Comparison of ENCODE assay signal across 36 cellular contexts in the genomic region with DNA sequence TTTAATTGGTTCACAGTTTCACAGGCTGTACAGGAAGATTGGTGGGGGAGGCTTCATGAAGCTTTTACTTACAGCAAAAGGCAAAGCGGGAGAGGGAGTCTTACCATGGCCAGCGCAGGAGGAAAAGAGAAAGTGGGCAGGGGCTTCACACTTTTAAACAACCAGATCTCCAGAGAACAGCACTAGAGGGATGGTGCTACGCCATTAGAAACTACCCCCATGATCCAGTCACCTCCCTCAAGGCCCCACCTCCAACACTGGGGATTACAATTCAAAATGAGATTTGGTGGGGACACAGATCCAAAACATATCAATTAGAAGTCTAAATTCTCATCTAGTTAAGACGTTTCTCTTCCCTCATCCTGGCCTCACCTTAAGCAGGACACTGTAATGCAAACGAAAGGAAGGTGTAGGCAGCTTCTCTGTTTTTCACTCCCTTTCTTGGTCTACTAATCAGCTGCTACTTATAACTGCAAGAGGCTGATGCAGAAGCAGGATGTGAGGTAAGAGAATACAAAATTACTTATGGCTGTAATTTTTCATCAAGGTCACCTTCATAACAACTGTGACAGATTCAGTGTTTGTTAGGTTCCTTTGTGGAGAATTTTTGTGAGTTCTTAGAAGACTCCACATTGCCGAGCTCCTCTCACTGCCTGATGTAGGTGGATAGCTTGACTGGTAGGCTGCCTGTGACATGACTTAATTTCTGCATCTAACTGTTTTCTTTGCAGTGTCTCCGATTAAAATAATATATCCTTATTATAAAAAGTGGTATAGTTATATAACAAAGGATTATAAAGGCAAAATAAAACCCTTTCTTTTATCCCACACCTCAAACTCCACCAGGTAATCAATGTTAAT.
"Had no signal": no experiment of that assay in that cellular context is flagged by ENCODE, and none has a peak within 500 bp of the region (broad histone marks: within the 10 kb centered on the region; RNA-seq: fewer than 3 reads in every experiment).

No MANE protein-coding gene starts in this region.

- FAIRE-seq: bronchial epithelial cell had no signal

- H3K9me3 ChIP-seq: Peyer's patch, SJSA1, SK-N-SH had no signal

- H3K4me1 Mint-ChIP-seq: activated CD4-positive, alpha-beta memory T cell treated with anti-CD3 and anti-CD28 coated beads, Interleukin-2, amount 10 ng/mL, durations not matched to agents 7 days and 5 days; activated CD8-positive, alpha-beta memory T cell treated with anti-CD3 and anti-CD28 coated beads, Interleukin-2, amount 10 ng/mL, durations not matched to agents 7 days and 5 days; activated naive CD4-positive, alpha-beta T cell treated with anti-CD3 and anti-CD28 coated beads, Interleukin-2, amount 10 ng/mL, durations not matched to agents 7 days and 5 days; activated naive CD8-positive, alpha-beta T cell treated with anti-CD3 and anti-CD28 coated beads, Interleukin-2, amount 50 U/mL, for 24 hours; brain had no signal

- DNase-seq: activated CD4-positive, alpha-beta memory T cell treated with anti-CD3 and anti-CD28 coated beads, Interleukin-2, amount 10 ng/mL, durations not matched to agents 7 days and 5 days; activated CD4-positive, alpha-beta T cell treated with anti-CD3 and anti-CD28 coated beads for 1 hour; activated CD4-positive, alpha-beta T cell treated with anti-CD3 and anti-CD28 coated beads for 48 hours; activated CD4-positive, CD25-positive, alpha-beta regulatory T cell; activated CD8-positive, alpha-beta memory T cell treated with anti-CD3 and anti-CD28 coated beads for 24 hours; activated CD8-positive, alpha-beta memory T cell treated with anti-CD3 and anti-CD28 coated beads, Interleukin-2, amount 10 ng/mL, durations not matched to agents 7 days and 5 days; activated CD8-positive, alpha-beta memory T cell treated with anti-CD3 and anti-CD28 coated beads, Interleukin-2, amount 50 U/mL, for 48 hours; activated effector memory CD4-positive, alpha-beta T cell treated with Interleukin-2 at 50 U/mL for 16 hours; activated naive CD4-positive, alpha-beta T cell treated with anti-CD3 and anti-CD28 coated beads, Interleukin-2, amount 10 ng/mL, durations not matched to agents 7 days and 5 days; activated naive CD8-positive, alpha-beta T cell treated with anti-CD3 and anti-CD28 coated beads, Interleukin-2, amount 50 U/mL, for 24 hours; activated T-cell treated with anti-CD3 and anti-CD28 coated beads, Interleukin-2, amount 50 U/mL, for 48 hours; anterior cingulate cortex; central memory CD4-positive, alpha-beta T cell; NCI-H1105; NCI-H1417 treated with DMSO at 0.1 percent for 48 hours; NCI-H187 treated with DMSO at 0.1 percent for 48 hours; NCI-H2081; NCI-H2171 treated with DMSO at 0.1 percent for 48 hours; NCI-H226; NCI-H446 treated with DMSO at 0.1 percent for 48 hours; NCI-H524; NCI-H69; NK-92 treated with Interleukin-12 subunit alpha and Interleukin-12 subunit beta, amount 100 ng/mL, for 24 hours; PC-3; Peyer's patch; RPMI8226; SHP77 treated with DMSO at 0.1 percent for 48 hours; SK-N-SH; T-helper 1 cell; T-helper 2 cell; T-helper 9 cell had no signal

- H3K4me1 ChIP-seq: Peyer's patch, SJSA1 had no signal

- H3K4me3 Mint-ChIP-seq: activated CD4-positive, alpha-beta memory T cell treated with anti-CD3 and anti-CD28 coated beads, Interleukin-2, amount 10 ng/mL, durations not matched to agents 7 days and 5 days; activated CD8-positive, alpha-beta memory T cell treated with anti-CD3 and anti-CD28 coated beads, Interleukin-2, amount 10 ng/mL, durations not matched to agents 7 days and 5 days; activated naive CD4-positive, alpha-beta T cell treated with anti-CD3 and anti-CD28 coated beads, Interleukin-2, amount 10 ng/mL, durations not matched to agents 7 days and 5 days; activated naive CD8-positive, alpha-beta T cell; activated naive CD8-positive, alpha-beta T cell treated with anti-CD3 and anti-CD28 coated beads, Interleukin-2, amount 50 U/mL, for 24 hours; brain had no signal

- H3K36me3 ChIP-seq: Peyer's patch, SJSA1 had no signal

- H3K9me3 Mint-ChIP-seq: activated CD4-positive, alpha-beta memory T cell treated with anti-CD3 and anti-CD28 coated beads, Interleukin-2, amount 10 ng/mL, durations not matched to agents 7 days and 5 days; activated naive CD4-positive, alpha-beta T cell treated with anti-CD3 and anti-CD28 coated beads, Interleukin-2, amount 10 ng/mL, durations not matched to agents 7 days and 5 days; activated naive CD8-positive, alpha-beta T cell treated with anti-CD3 and anti-CD28 coated beads, Interleukin-2, amount 50 U/mL, for 24 hours; brain had no signal

- ATAC-seq: activated CD8-positive, alpha-beta memory T cell treated with anti-CD3 and anti-CD28 coated beads, Interleukin-2, amount 10 ng/mL, durations not matched to agents 7 days and 5 days; activated naive CD8-positive, alpha-beta T cell treated with anti-CD3 and anti-CD28 coated beads, Interleukin-2, amount 50 U/mL, for 24 hours; PC-3 had no signal

- H3K4me3 ChIP-seq: Peyer's patch, SJSA1 had no signal

- H3K36me3 Mint-ChIP-seq: activated CD8-positive, alpha-beta memory T cell treated with anti-CD3 and anti-CD28 coated beads, Interleukin-2, amount 10 ng/mL, durations not matched to agents 7 days and 5 days; activated naive CD4-positive, alpha-beta T cell treated with anti-CD3 and anti-CD28 coated beads, Interleukin-2, amount 10 ng/mL, durations not matched to agents 7 days and 5 days; activated naive CD8-positive, alpha-beta T cell; brain had no signal

- H3K9me2 ChIP-seq: SK-N-SH had no signal

- H3K9ac ChIP-seq: SK-N-SH had no signal

- H3K27me3 Mint-ChIP-seq: activated CD4-positive, alpha-beta memory T cell treated with anti-CD3 and anti-CD28 coated beads, Interleukin-2, amount 10 ng/mL, durations not matched to agents 7 days and 5 days; activated CD8-positive, alpha-beta memory T cell treated with anti-CD3 and anti-CD28 coated beads, Interleukin-2, amount 10 ng/mL, durations not matched to agents 7 days and 5 days; activated naive CD4-positive, alpha-beta T cell treated with anti-CD3 and anti-CD28 coated beads, Interleukin-2, amount 10 ng/mL, durations not matched to agents 7 days and 5 days; activated naive CD8-positive, alpha-beta T cell; activated naive CD8-positive, alpha-beta T cell treated with anti-CD3 and anti-CD28 coated beads, Interleukin-2, amount 50 U/mL, for 24 hours; brain had no signal

- H3K27me3 ChIP-seq: Peyer's patch, SJSA1 had no signal

- H3K4me2 ChIP-seq: SK-N-SH had no signal

- H3K27ac ChIP-seq: Peyer's patch, SJSA1, VCaP had no signal

- H3K27ac Mint-ChIP-seq: activated CD4-positive, alpha-beta memory T cell treated with anti-CD3 and anti-CD28 coated beads, Interleukin-2, amount 10 ng/mL, durations not matched to agents 7 days and 5 days; activated CD8-positive, alpha-beta memory T cell treated with anti-CD3 and anti-CD28 coated beads, Interleukin-2, amount 10 ng/mL, durations not matched to agents 7 days and 5 days; activated naive CD4-positive, alpha-beta T cell treated with anti-CD3 and anti-CD28 coated beads, Interleukin-2, amount 10 ng/mL, durations not matched to agents 7 days and 5 days; activated naive CD8-positive, alpha-beta T cell; activated naive CD8-positive, alpha-beta T cell treated with anti-CD3 and anti-CD28 coated beads, Interleukin-2, amount 50 U/mL, for 24 hours; brain had no signal
